ENCODE assay signal across 16 cellular contexts in the genomic region with DNA sequence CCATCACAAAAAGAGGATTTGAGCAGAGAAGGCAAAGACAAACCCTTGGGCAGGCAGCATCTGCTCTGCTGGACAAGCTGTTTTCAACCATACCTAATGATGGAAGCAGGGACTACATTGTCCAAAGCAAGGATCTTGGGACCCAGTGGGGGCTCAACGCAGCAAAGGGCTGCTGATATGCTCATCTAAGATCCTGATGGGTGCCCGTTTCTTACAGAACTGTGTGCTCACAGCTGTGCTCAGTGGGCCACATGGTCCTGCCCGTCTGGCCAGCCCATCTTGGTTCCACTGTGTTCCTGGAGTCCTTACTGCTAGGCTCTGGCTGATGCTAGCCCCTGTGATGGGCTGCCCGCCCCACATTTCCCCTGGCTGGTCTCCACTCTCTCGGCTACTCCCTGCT. TPM values are rescaled to one million over a fixed set of nuclear protein-coding genes. Genes with fewer than 3 reads are reported as not detected.
A peak's percentile ranks its signal among the peaks of the same experiment; 100 is the strongest.
DNase-seq lines count a peak whose midpoint lies in the region; ATAC-seq and TF ChIP-seq lines count a peak whose summit lies in the region.
"Had no signal": no experiment of that assay in that cellular context is flagged by ENCODE, and none has a peak within 500 bp of the region (broad histone marks: within the 10 kb centered on the region; RNA-seq: fewer than 3 reads in every experiment).

No MANE protein-coding gene starts in this region.

- H3K36me3 Mint-ChIP-seq in GM23338 (ENCODE audit: low read depth) = no peaks in the 10 kb centered on the region
- H3K36me3 Mint-ChIP-seq: naive thymus-derived CD4-positive, alpha-beta T cell had no signal

- TF ChIP-seq CTCF in GM23338 (conservative IDR thresholded peaks at IDR 0.05; ENCODE audit: low read depth in 2 of 2) = no peak

- H3K36me3 ChIP-seq in GM23338 (ENCODE audit: insufficient read depth) = no peaks in the 10 kb centered on the region; the same call in 1 of the 2 replicates
- H3K36me3 ChIP-seq: cardiac muscle cell, MG63, suprapubic skin had no signal

- no peaks in the 10 kb centered on the region for H4K20me1 ChIP-seq in GM23338 (replicated peaks; ENCODE audit: insufficient read depth)

- no peak for ATAC-seq in GM23338
- ATAC-seq in HG02852 (IDR thresholded peaks at IDR 0.05; ENCODE audit: unreplicated experiment) = no peak
- no peak for ATAC-seq in HG03280 (IDR thresholded peaks at IDR 0.05; ENCODE audit: unreplicated experiment)
- ATAC-seq: activated naive CD8-positive, alpha-beta T cell treated with anti-CD3 and anti-CD28 coated beads, Interleukin-2, amount 50 U/mL, for 24 hours; naive thymus-derived CD4-positive, alpha-beta T cell had no signal

- intact Hi-C loops in posterior cingulate gyrus (cut with DNase I) = no loop called here

- H3F3A ChIP-seq in GM23338 (replicated peaks; ENCODE audit: low read depth) = peaks cover 1% of the 10 kb centered on the region

- no peak overlapping the region for H3K27ac ChIP-seq in GM23338 (ENCODE audit: low read depth)
- H3K27ac ChIP-seq: cardiac muscle cell, suprapubic skin had no signal

- peak overlapping the region; percentile 76 for H2AFZ ChIP-seq in GM23338

- no peak overlapping the region for H3K4me3 Mint-ChIP-seq in GM23338
- H3K4me3 Mint-ChIP-seq: activated naive CD8-positive, alpha-beta T cell treated with anti-CD3 and anti-CD28 coated beads, Interleukin-2, amount 50 U/mL, for 24 hours; endodermal cell; naive thymus-derived CD4-positive, alpha-beta T cell had no signal

- H3K4me1 ChIP-seq in GM23338 (ENCODE audit: insufficient read depth) = 0 out of 2 replicates have a peak, but pooled peaks cover 7% of the 10 kb centered on the region

- H3K27me3 Mint-ChIP-seq in GM23338 (ENCODE audit: insufficient read depth, low read depth, poor library complexity) = peaks cover 4% of the 10 kb centered on the region
- H3K27me3 Mint-ChIP-seq: activated naive CD8-positive, alpha-beta T cell treated with anti-CD3 and anti-CD28 coated beads, Interleukin-2, amount 50 U/mL, for 24 hours had no signal

- DNase-seq in activated effector memory CD4-positive, alpha-beta T cell treated with anti-CD3 and anti-CD28 coated beads, Interleukin-2, amount 50 U/mL, for 16 hours = peak; percentile 60
- DNase-seq in activated effector memory CD4-positive, alpha-beta T cell treated with Interleukin-2 at 50 U/mL for 16 hours = no peak
- no peak for DNase-seq in GM23338 (ENCODE audit: low spot score)
- DNase-seq in cerebellar cortex (ENCODE audit: low spot score) = peak; percentile 48
- DNase-seq in posterior cingulate gyrus = peak in 6 of 10 donors; percentile 6 to 86 (median 37)
- DNase-seq in NCI-H187 (lab: John Stamatoyannopoulos, UW) = no peak
- DNase-seq: activated naive CD8-positive, alpha-beta T cell treated with anti-CD3 and anti-CD28 coated beads, Interleukin-2, amount 50 U/mL, for 24 hours; NCI-H526; OCI-M1 had no signal

- no peaks in the 10 kb centered on the region for H3K27me3 ChIP-seq in GM23338 (ENCODE audit: insufficient read depth)
- H3K27me3 ChIP-seq: cardiac muscle cell, MG63 had no signal

- no peaks in the 10 kb centered on the region for H3K79me2 ChIP-seq in GM23338 (replicated peaks; ENCODE audit: insufficient read depth)

- H3K27ac Mint-ChIP-seq in GM23338 = no peak overlapping the region
- H3K27ac Mint-ChIP-seq: activated naive CD8-positive, alpha-beta T cell treated with anti-CD3 and anti-CD28 coated beads, Interleukin-2, amount 50 U/mL, for 24 hours; endodermal cell; naive thymus-derived CD4-positive, alpha-beta T cell had no signal

- H3K4me2 ChIP-seq in GM23338 = no peak overlapping the region

- no peaks in the 10 kb centered on the region for H3K9me3 Mint-ChIP-seq in GM23338
- H3K9me3 Mint-ChIP-seq: activated naive CD8-positive, alpha-beta T cell treated with anti-CD3 and anti-CD28 coated beads, Interleukin-2, amount 50 U/mL, for 24 hours; endodermal cell; naive thymus-derived CD4-positive, alpha-beta T cell had no signal

- no peak overlapping the region for H3K4me3 ChIP-seq in GM23338
- H3K4me3 ChIP-seq: cardiac muscle cell, MG63, suprapubic skin had no signal

- H3K4me1 Mint-ChIP-seq in GM23338 = no peaks in the 10 kb centered on the region
- H3K4me1 Mint-ChIP-seq: activated naive CD8-positive, alpha-beta T cell treated with anti-CD3 and anti-CD28 coated beads, Interleukin-2, amount 50 U/mL, for 24 hours; endodermal cell; naive thymus-derived CD4-positive, alpha-beta T cell had no signal

- H3K9me2 ChIP-seq in GM23338 (ENCODE audit: insufficient read depth) = peaks cover 18% of the 10 kb centered on the region; the same call in 1 of the 2 replicates

TF ChIP-seq in GM23338, 12 proteins besides CTCF, POLR2A, EP300 and RAD21 (continues in another document):
- TF ChIP-seq ZNF331 (CRISPR knock-in tag; IDR thresholded peaks at IDR 0.05; ENCODE audit: low read depth) (no peak), EZH2 (IDR thresholded peaks at IDR 0.05; ENCODE audit: low read depth, unreplicated experiment) (no peak), CREB1 (CRISPR knock-in tag; IDR thresholded peaks at IDR 0.05; ENCODE audit: low read depth) (no peak), POLR2AphosphoS5 (IDR thresholded peaks at IDR 0.05; ENCODE audit: low read depth) (no peak)
- TF ChIP-seq, protein P1, sequence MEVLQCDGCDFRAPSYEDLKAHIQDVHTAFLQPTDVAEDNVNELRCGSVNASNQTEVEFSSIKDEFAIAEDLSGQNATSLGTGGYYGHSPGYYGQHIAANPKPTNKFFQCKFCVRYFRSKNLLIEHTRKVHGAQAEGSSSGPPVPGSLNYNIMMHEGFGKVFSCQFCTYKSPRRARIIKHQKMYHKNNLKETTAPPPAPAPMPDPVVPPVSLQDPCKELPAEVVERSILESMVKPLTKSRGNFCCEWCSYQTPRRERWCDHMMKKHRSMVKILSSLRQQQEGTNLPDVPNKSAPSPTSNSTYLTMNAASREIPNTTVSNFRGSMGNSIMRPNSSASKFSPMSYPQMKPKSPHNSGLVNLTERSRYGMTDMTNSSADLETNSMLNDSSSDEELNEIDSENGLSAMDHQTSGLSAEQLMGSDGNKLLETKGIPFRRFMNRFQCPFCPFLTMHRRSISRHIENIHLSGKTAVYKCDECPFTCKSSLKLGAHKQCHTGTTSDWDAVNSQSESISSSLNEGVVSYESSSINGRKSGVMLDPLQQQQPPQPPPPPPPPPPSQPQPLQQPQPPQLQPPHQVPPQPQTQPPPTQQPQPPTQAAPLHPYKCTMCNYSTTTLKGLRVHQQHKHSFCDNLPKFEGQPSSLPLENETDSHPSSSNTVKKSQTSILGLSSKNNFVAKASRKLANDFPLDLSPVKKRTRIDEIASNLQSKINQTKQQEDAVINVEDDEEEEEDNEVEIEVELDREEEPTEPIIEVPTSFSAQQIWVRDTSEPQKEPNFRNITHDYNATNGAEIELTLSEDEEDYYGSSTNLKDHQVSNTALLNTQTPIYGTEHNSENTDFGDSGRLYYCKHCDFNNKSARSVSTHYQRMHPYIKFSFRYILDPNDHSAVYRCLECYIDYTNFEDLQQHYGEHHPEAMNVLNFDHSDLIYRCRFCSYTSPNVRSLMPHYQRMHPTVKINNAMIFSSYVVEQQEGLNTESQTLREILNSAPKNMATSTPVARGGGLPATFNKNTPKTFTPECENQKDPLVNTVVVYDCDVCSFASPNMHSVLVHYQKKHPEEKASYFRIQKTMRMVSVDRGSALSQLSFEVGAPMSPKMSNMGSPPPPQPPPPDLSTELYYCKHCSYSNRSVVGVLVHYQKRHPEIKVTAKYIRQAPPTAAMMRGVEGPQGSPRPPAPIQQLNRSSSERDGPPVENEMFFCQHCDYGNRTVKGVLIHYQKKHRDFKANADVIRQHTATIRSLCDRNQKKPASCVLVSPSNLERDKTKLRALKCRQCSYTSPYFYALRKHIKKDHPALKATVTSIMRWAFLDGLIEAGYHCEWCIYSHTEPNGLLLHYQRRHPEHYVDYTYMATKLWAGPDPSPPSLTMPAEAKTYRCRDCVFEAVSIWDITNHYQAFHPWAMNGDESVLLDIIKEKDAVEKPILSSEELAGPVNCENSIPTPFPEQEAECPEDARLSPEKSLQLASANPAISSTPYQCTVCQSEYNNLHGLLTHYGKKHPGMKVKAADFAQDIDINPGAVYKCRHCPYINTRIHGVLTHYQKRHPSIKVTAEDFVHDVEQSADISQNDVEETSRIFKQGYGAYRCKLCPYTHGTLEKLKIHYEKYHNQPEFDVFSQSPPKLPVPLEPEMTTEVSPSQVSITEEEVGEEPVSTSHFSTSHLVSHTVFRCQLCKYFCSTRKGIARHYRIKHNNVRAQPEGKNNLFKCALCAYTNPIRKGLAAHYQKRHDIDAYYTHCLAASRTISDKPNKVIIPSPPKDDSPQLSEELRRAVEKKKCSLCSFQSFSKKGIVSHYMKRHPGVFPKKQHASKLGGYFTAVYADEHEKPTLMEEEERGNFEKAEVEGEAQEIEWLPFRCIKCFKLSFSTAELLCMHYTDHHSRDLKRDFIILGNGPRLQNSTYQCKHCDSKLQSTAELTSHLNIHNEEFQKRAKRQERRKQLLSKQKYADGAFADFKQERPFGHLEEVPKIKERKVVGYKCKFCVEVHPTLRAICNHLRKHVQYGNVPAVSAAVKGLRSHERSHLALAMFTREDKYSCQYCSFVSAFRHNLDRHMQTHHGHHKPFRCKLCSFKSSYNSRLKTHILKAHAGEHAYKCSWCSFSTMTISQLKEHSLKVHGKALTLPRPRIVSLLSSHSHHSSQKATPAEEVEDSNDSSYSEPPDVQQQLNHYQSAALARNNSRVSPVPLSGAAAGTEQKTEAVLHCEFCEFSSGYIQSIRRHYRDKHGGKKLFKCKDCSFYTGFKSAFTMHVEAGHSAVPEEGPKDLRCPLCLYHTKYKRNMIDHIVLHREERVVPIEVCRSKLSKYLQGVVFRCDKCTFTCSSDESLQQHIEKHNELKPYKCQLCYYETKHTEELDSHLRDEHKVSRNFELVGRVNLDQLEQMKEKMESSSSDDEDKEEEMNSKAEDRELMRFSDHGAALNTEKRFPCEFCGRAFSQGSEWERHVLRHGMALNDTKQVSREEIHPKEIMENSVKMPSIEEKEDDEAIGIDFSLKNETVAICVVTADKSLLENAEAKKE (CRISPR knock-in tag; IDR thresholded peaks at IDR 0.05) = no peak

RNA-seq across cellular contexts. Expression of a gene that starts 36.1 kb away (rescaled TPM):
- 24.4 and 28.5 TPM in 2 replicates for total RNA-seq in GM23338 (2014; rRNA removed; shearing (Covaris generic))
- polyA plus RNA-seq in GM23338 (2016; fragmentation: Nextera tagmentation; extraction: Ambion mirVana) = 2.9 and 3.0 TPM in 2 replicates
- total RNA-seq: naive thymus-derived CD4-positive, alpha-beta T cell had no signal
- polyA plus RNA-seq: naive thymus-derived CD4-positive, alpha-beta T cell had no signal

RNA-seq across cellular contexts. Expression of a gene that starts 54.6 kb away (rescaled TPM):
- not detected in 2 replicates for total RNA-seq in GM23338 (2014; rRNA removed; shearing (Covaris generic))
- not detected in 2 replicates for polyA plus RNA-seq in GM23338 (2016; fragmentation: Nextera tagmentation; extraction: Ambion mirVana)
- total RNA-seq: naive thymus-derived CD4-positive, alpha-beta T cell had no signal
- polyA plus RNA-seq: naive thymus-derived CD4-positive, alpha-beta T cell had no signal

RNA-seq across cellular contexts. Expression of a gene that starts 58.5 kb away (rescaled TPM):
- 0.39 TPM in 1 of 2 replicates, not detected in the other for total RNA-seq in GM23338 (2014; rRNA removed; shearing (Covaris generic))
- polyA plus RNA-seq in GM23338 (2016; fragmentation: Nextera tagmentation; extraction: Ambion mirVana) = 0.83 and 1.5 TPM in 2 replicates

Comparison
In these comparisons a context has a peak if more than half of its experiments do, and no peak if none do; other contexts are left out.
1. DNase-seq: peak in activated effector memory CD4-positive, alpha-beta T cell treated with anti-CD3 and anti-CD28 coated beads, Interleukin-2, amount 50 U/mL, for 16 hours (single experiment), cerebellar cortex (single experiment) and posterior cingulate gyrus (6 of 10); none in activated effector memory CD4-positive, alpha-beta T cell treated with Interleukin-2 at 50 U/mL for 16 hours (single experiment), GM23338 (single experiment) and NCI-H187 (0 of 2).